Comparison of ENCODE assay signal across 8 cellular contexts in the genomic region with DNA sequence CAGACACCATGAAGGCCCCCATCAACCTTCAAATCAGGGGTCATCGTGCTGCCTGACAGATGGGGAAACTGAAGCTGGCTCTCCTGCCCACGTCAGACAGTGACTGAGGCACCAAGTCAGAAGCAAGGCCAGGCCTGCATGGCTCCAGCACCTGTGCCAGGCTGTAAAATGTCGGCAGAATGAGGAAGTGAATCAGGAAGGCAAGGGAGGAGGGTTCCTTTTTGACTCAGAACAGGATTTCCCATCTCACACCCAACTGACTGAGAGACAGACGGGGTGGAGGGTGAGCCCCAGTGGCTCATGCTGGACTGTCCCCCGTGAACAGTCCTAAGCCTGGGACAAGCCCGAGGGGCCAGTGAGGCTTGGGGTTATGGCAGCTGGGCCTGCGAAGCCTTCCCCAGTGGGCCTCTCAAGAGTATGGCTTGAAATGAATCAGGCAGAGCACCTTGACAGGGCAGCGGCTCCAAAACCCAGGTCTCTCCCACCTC. TPM values are rescaled to one million over a fixed set of nuclear protein-coding genes. Genes with fewer than 3 reads are reported as not detected.
DNase-seq lines count a peak whose midpoint lies in the region; ATAC-seq and TF ChIP-seq lines count a peak whose summit lies in the region.

No MANE protein-coding gene starts in this region.

- ATAC-seq in GM19468 (IDR thresholded peaks at IDR 0.05; ENCODE audit: extremely low read depth, unreplicated experiment) (peak; percentile 81), HG03520 (IDR thresholded peaks at IDR 0.05; ENCODE audit: unreplicated experiment) (peak; percentile 87)
- ATAC-seq in naive thymus-derived CD4-positive, alpha-beta T cell: peak; percentile 81

- intact Hi-C loops in activated T-helper 1 cell treated with anti-CD3 and anti-CD28 coated beads, Interleukin-12 subunit alpha, Interleukin-12 subunit beta, Interleukin-2, Interleukin-4 antibody, amounts not matched to agents 30 ng/mL and 10 ng/mL and 1 ng/mL, durations not matched to agents 14 hours and 24 hours and 36 hours (cut with micrococcal nuclease): loop anchor here (1.0 kb wide), 2 partner anchors 9 to 15 kb away; no protein-coding TSS in a partner anchor
- intact Hi-C loops in naive thymus-derived CD4-positive, alpha-beta T cell (cut with micrococcal nuclease): loop anchor here (2.0 to 5.0 kb wide), 4 partner anchors 21 to 37 kb away; partner anchors contain the start of gene SYNE3 (in 1 of the 2)

- no peak for TF ChIP-seq CTCF in GM12875 (IDR thresholded peaks at IDR 0.05; ENCODE audit: borderline replicate concordance, insufficient read depth, low read depth, low read length)

- no peaks in the 10 kb centered on the region for H3K9me3 ChIP-seq in naive thymus-derived CD4-positive, alpha-beta T cell (ENCODE audit: control insufficient read depth in 2 of 3, low read length in 3 of 3)

- CTCF ChIA-PET in naive thymus-derived CD4-positive, alpha-beta T cell (lab: Charles Lee): no interaction called here

- POLR2A ChIA-PET in naive thymus-derived CD4-positive, alpha-beta T cell (lab: Charles Lee): interaction anchor here (0.9 to 1.8 kb wide), 5 partner anchors 10 to 31 kb away, joined by 3 to 7 read pairs (median 7); partner anchors contain the start of gene SYNE3

- H3K4me1 Mint-ChIP-seq in activated T-helper 1 cell treated with anti-CD3 and anti-CD28 coated beads, Interleukin-12 subunit alpha, Interleukin-12 subunit beta, Interleukin-2, Interleukin-4 antibody, amounts not matched to agents 30 ng/mL and 10 ng/mL and 1 ng/mL, durations not matched to agents 14 hours and 24 hours and 36 hours (ENCODE audit: low read depth): peaks cover 62% of the 10 kb centered on the region
- peaks cover 54 to 72% (median 66%) of the 10 kb centered on the region in 7 donors for H3K4me1 Mint-ChIP-seq in naive thymus-derived CD4-positive, alpha-beta T cell

- DNase-seq in activated T-helper 1 cell treated with anti-CD3 and anti-CD28 coated beads, Interleukin-12 subunit alpha, Interleukin-12 subunit beta, Interleukin-2, Interleukin-4 antibody, amounts not matched to agents 30 ng/mL and 10 ng/mL and 1 ng/mL, durations not matched to agents 14 hours and 24 hours and 36 hours (ENCODE audit: low spot score): no peak
- no peak for DNase-seq in naive thymus-derived CD4-positive, alpha-beta T cell
- DNase-seq in A172 (ENCODE audit: low spot score) (no peak), G401 (ENCODE audit: low spot score) (no peak), NCI-H2227 treated with DMSO at 0.1 percent for 48 hours (lab: John Stamatoyannopoulos, UW) (no peak)

- peak overlapping the region; percentile 60 for H3K4me3 Mint-ChIP-seq in activated T-helper 1 cell treated with anti-CD3 and anti-CD28 coated beads, Interleukin-12 subunit alpha, Interleukin-12 subunit beta, Interleukin-2, Interleukin-4 antibody, amounts not matched to agents 30 ng/mL and 10 ng/mL and 1 ng/mL, durations not matched to agents 14 hours and 24 hours and 36 hours
- H3K4me3 Mint-ChIP-seq in naive thymus-derived CD4-positive, alpha-beta T cell: peak overlapping the region in 7 of 10 donors; percentile 33 to 55 (median 46)

- peaks cover 7% of the 10 kb centered on the region for H3K9me3 Mint-ChIP-seq in activated T-helper 1 cell treated with anti-CD3 and anti-CD28 coated beads, Interleukin-12 subunit alpha, Interleukin-12 subunit beta, Interleukin-2, Interleukin-4 antibody, amounts not matched to agents 30 ng/mL and 10 ng/mL and 1 ng/mL, durations not matched to agents 14 hours and 24 hours and 36 hours
- H3K9me3 Mint-ChIP-seq in naive thymus-derived CD4-positive, alpha-beta T cell: peaks cover 0 to 6% (median 0%) of the 10 kb centered on the region in 11 donors

- H3K36me3 Mint-ChIP-seq in activated T-helper 1 cell treated with anti-CD3 and anti-CD28 coated beads, Interleukin-12 subunit alpha, Interleukin-12 subunit beta, Interleukin-2, Interleukin-4 antibody, amounts not matched to agents 30 ng/mL and 10 ng/mL and 1 ng/mL, durations not matched to agents 14 hours and 24 hours and 36 hours (ENCODE audit: low read depth): peaks cover 25% of the 10 kb centered on the region
- H3K36me3 Mint-ChIP-seq in naive thymus-derived CD4-positive, alpha-beta T cell: peaks cover 0 to 25% (median 7%) of the 10 kb centered on the region in 5 donors

- H3K27me3 Mint-ChIP-seq in activated T-helper 1 cell treated with anti-CD3 and anti-CD28 coated beads, Interleukin-12 subunit alpha, Interleukin-12 subunit beta, Interleukin-2, Interleukin-4 antibody, amounts not matched to agents 30 ng/mL and 10 ng/mL and 1 ng/mL, durations not matched to agents 14 hours and 24 hours and 36 hours (ENCODE audit: insufficient read depth): no peaks in the 10 kb centered on the region
- H3K27me3 Mint-ChIP-seq in naive thymus-derived CD4-positive, alpha-beta T cell: no peaks in the 10 kb centered on the region

- H3K4me1 ChIP-seq in naive thymus-derived CD4-positive, alpha-beta T cell (ENCODE audit: control insufficient read depth in 2 of 2, insufficient read depth in 2 of 2, low read length in 2 of 2): peaks cover 18 to 22% of the 10 kb centered on the region in 2 donors

- in situ Hi-C loops in G401 (cut with HindIII; ENCODE audit: low sequenced_read_pairs): no loop called here

- peaks cover 0 to 13% (median 0%) of the 10 kb centered on the region in 3 experiments for H3K36me3 ChIP-seq in naive thymus-derived CD4-positive, alpha-beta T cell (ENCODE audit: control insufficient read depth in 2 of 3, insufficient read depth in 3 of 3, low read length in 3 of 3)

- peak overlapping the region; percentile 31 for H3K4me3 ChIP-seq in GM12875 (ENCODE audit: low read depth, low read length)
- H3K4me3 ChIP-seq in naive thymus-derived CD4-positive, alpha-beta T cell (ENCODE audit: low read length): peak overlapping the region; percentile 5

- no peaks in the 10 kb centered on the region for H3K27me3 ChIP-seq in naive thymus-derived CD4-positive, alpha-beta T cell (ENCODE audit: control insufficient read depth in 2 of 2, insufficient read depth in 2 of 2, low read length in 2 of 2)

- peak overlapping the region; percentile 94 for H3K27ac Mint-ChIP-seq in activated T-helper 1 cell treated with anti-CD3 and anti-CD28 coated beads, Interleukin-12 subunit alpha, Interleukin-12 subunit beta, Interleukin-2, Interleukin-4 antibody, amounts not matched to agents 30 ng/mL and 10 ng/mL and 1 ng/mL, durations not matched to agents 14 hours and 24 hours and 36 hours
- peak overlapping the region; percentile 72 to 90 (median 84) for H3K27ac Mint-ChIP-seq in naive thymus-derived CD4-positive, alpha-beta T cell

- peak overlapping the region; percentile 39 for H3K27ac ChIP-seq in naive thymus-derived CD4-positive, alpha-beta T cell (ENCODE audit: low read depth, low read length)

RNA-seq across cellular contexts. Expression of gene SYNE3, which starts 20.9 kb away (rescaled TPM):
- total RNA-seq in activated T-helper 1 cell treated with anti-CD3 and anti-CD28 coated beads, Interleukin-12 subunit alpha, Interleukin-12 subunit beta, Interleukin-2, Interleukin-4 antibody, amounts not matched to agents 30 ng/mL and 10 ng/mL and 1 ng/mL, durations not matched to agents 14 hours and 24 hours and 36 hours: 42.6 and 44.1 TPM in 2 replicates
- 10 to 100 TPM; 46.7 to 83.9 (median 52.5) TPM for total RNA-seq in naive thymus-derived CD4-positive, alpha-beta T cell
- 1 to 10 TPM; 6.8 to 7.0 TPM for polyA plus RNA-seq in naive thymus-derived CD4-positive, alpha-beta T cell
- 0.14 and 0.91 TPM in 2 replicates for total RNA-seq in A172 (2014; rRNA removed; shearing (Covaris generic))
- total RNA-seq in G401 (2014; rRNA removed; shearing (Covaris generic)): 0.55 and 2.4 TPM in 2 replicates

RNA-seq across cellular contexts. Expression of gene GLRX5, which starts 39.3 kb away (rescaled TPM):
- 46.7 and 48.9 TPM in 2 replicates for total RNA-seq in activated T-helper 1 cell treated with anti-CD3 and anti-CD28 coated beads, Interleukin-12 subunit alpha, Interleukin-12 subunit beta, Interleukin-2, Interleukin-4 antibody, amounts not matched to agents 30 ng/mL and 10 ng/mL and 1 ng/mL, durations not matched to agents 14 hours and 24 hours and 36 hours
- total RNA-seq in naive thymus-derived CD4-positive, alpha-beta T cell: 10 to 100 TPM; 12.3 to 31.6 (median 19.8) TPM
- 10 to 100 TPM; 55.2 to 56.9 TPM for polyA plus RNA-seq in naive thymus-derived CD4-positive, alpha-beta T cell
- 53.1 and 56.1 TPM in 2 replicates for total RNA-seq in A172 (2014; rRNA removed; shearing (Covaris generic))
- total RNA-seq in G401 (2014; rRNA removed; shearing (Covaris generic)): 104 and 105 TPM in 2 replicates

Comparison
In these comparisons a context has a peak if more than half of its experiments do, and no peak if none do; other contexts are left out.
1. RNA of gene SYNE3, which starts 20.9 kb away (total RNA-seq): 46.7 to 83.9 TPM in naive thymus-derived CD4-positive, alpha-beta T cell and 42.6 to 44.1 TPM in activated T-helper 1 cell treated with anti-CD3 and anti-CD28 coated beads, Interleukin-12 subunit alpha, Interleukin-12 subunit beta, Interleukin-2, Interleukin-4 antibody, amounts not matched to agents 30 ng/mL and 10 ng/mL and 1 ng/mL, durations not matched to agents 14 hours and 24 hours and 36 hours; 0.55 to 2.4 TPM in G401 and 0.14 to 0.91 TPM in A172; every median in the first group is over 10 times any median in the second.
2. Peak in every context shown above with its lines, with median percentiles within 50 percentile points of each other: ATAC-seq.